In the genomic region with DNA sequence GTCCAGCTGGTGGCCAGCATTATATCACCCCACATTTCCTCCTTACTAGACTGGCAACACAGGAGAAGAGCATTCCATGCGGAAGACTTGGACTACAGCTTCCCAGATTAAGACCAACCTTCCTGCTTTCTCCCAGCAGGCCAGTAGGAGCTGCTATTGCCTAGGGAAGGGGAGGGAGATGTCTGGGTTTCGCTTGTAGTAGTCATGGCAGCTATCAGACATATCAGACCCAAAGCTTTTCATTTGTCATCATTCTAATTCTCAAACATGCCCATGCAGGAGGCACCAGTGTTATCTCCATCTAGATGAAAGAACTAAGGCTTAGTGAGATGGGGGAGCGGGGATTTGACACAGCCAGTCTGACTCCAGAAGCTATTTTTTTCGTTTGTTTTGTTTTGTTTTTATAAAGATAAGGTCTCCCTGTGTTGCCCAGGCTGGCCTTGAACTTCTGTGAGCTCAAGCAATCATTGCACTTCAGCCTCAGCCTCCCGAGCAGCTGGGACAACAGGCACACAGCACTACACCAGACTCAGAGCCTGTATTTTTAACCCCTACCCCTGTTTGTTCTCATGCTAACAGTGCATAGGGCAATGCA, we compare ENCODE assay signal across 8 cellular contexts. TPM values are rescaled to one million over a fixed set of nuclear protein-coding genes. Genes with fewer than 3 reads are reported as not detected.
DNase-seq lines count a peak whose midpoint lies in the region; ATAC-seq and TF ChIP-seq lines count a peak whose summit lies in the region.

No MANE protein-coding gene starts in this region.

- no peak overlapping the region for H3K4me3 ChIP-seq in HEK293 (ENCODE audit: low read depth, low read length)
- no peak overlapping the region for H3K4me3 ChIP-seq in OCI-LY1 (ENCODE audit: low read depth, low read length, poor library complexity, severe bottlenecking)
- no peak overlapping the region for H3K4me3 ChIP-seq in mammary epithelial cell (replicated peaks in 1 of 3; ENCODE audit: insufficient read depth in 1 of 3, low read depth in 2 of 3, low read length in 3 of 3)

- H2AFZ ChIP-seq in OCI-LY1 (ENCODE audit: low read length) (no peak overlapping the region), mammary epithelial cell (ENCODE audit: low read depth, low read length) (peak overlapping the region; percentile 1)

- POLR2A ChIA-PET in HEK293 (lab: Yijun Ruan, JAX), result no interaction called here

- H3K9me3 ChIP-seq in HEK293 (ENCODE audit: control insufficient read depth, insufficient read depth, low read depth, low read length), result no peaks in the 10 kb centered on the region
- no peaks in the 10 kb centered on the region for H3K9me3 ChIP-seq in OCI-LY1 (ENCODE audit: low read length)
- H3K9me3 ChIP-seq in mammary epithelial cell (replicated peaks; ENCODE audit: insufficient read depth, low read length), result no peaks in the 10 kb centered on the region

- no peaks in the 10 kb centered on the region for H4K20me1 ChIP-seq in OCI-LY1 (ENCODE audit: insufficient read depth, low read length)
- H4K20me1 ChIP-seq in mammary epithelial cell (ENCODE audit: insufficient read depth, low read length), result no peaks in the 10 kb centered on the region

- H3K4me2 ChIP-seq in OCI-LY1 (ENCODE audit: low read length) (no peak overlapping the region), mammary epithelial cell (ENCODE audit: insufficient read depth, low read depth, low read length) (peak overlapping the region; percentile 1)

- BruUV-seq in mammary epithelial cell (replicated peaks; lab: Mats Ljungman, UMichigan), result no TSS peak

- H3K27ac ChIP-seq in HEK293 (ENCODE audit: extremely low read depth, low read depth, low read length), result peak overlapping the region; percentile 19; the same call in 1 of the 2 replicates
- no peak overlapping the region for H3K27ac ChIP-seq in OCI-LY1 (ENCODE audit: low read depth, low read length, poor library complexity, severe bottlenecking)
- H3K27ac ChIP-seq in mammary epithelial cell (ENCODE audit: insufficient read depth, low read depth, low read length), result no peak overlapping the region

- H3K36me3 ChIP-seq in HEK293 (ENCODE audit: control insufficient read depth in 2 of 2, insufficient read depth in 1 of 2, low read length in 2 of 2) (no peaks in the 10 kb centered on the region), OCI-LY1 (ENCODE audit: insufficient read depth, low read length) (no peaks in the 10 kb centered on the region), mammary epithelial cell (ENCODE audit: insufficient read depth, low read length) (no peaks in the 10 kb centered on the region)

- H3K9ac ChIP-seq in OCI-LY1 (ENCODE audit: low read length), result no peak overlapping the region
- no peak overlapping the region for H3K9ac ChIP-seq in mammary epithelial cell (ENCODE audit: insufficient read depth, low read length)

- CTCF ChIA-PET in HEK293 (lab: Yijun Ruan, JAX) (interaction anchor here (0.5 to 3.9 kb wide), 26 partner anchors 9 to 507 kb away, joined by 3 to 53 read pairs (median 4); no protein-coding TSS in a partner anchor), mammary epithelial cell (lab: Charles Lee; ENCODE audit: low non-redundant PET) (interaction anchor here (0.6 to 0.8 kb wide), 4 partner anchors 84 to 452 kb away, joined by 3 to 10 read pairs (median 6); no protein-coding TSS in a partner anchor)

- ATAC-seq in GM18873 (IDR thresholded peaks at IDR 0.05; ENCODE audit: low FRiP score, unreplicated experiment), result no peak

- H3K4me1 ChIP-seq in HEK293 (ENCODE audit: control insufficient read depth, insufficient read depth, low read length) (peaks cover 5% of the 10 kb centered on the region), OCI-LY1 (ENCODE audit: insufficient read depth, low read length, severe bottlenecking) (no peaks in the 10 kb centered on the region), mammary epithelial cell (ENCODE audit: insufficient read depth, low read length) (peaks cover 6% of the 10 kb centered on the region)

- TF ChIP-seq CTCF in HEK293 (tag by site-specific recombination; IDR thresholded peaks at IDR 0.05) (peak; percentile 89), OCI-LY1 (IDR thresholded peaks at IDR 0.05; ENCODE audit: low read length) (peak; percentile 27; the same call in 1 of the 2 replicates), mammary epithelial cell (conservative IDR thresholded peaks at IDR 0.05 in 1 of 2, IDR thresholded peaks at IDR 0.05 in 1 of 2; ENCODE audit: extremely low read depth in 1 of 2, insufficient read depth in 1 of 2, low read depth in 1 of 2, low read length in 2 of 2) (peak; percentile 100)

- no peaks in the 10 kb centered on the region for H3K27me3 ChIP-seq in OCI-LY1 (ENCODE audit: insufficient read depth, low read length)
- H3K27me3 ChIP-seq in mammary epithelial cell (ENCODE audit: insufficient read depth, low read length), result no peaks in the 10 kb centered on the region

- H3K9me2 ChIP-seq in OCI-LY1 (ENCODE audit: low read depth, low read length), result no peaks in the 10 kb centered on the region

- dilution Hi-C loops in mammary epithelial cell (cut with HindIII; ENCODE audit: low sequenced_read_pairs), result no loop called here

- in situ Hi-C loops in mammary epithelial cell (cut with MboI; ENCODE audit: low sequenced_read_pairs in 2 of 2), result loop anchor here in 1 of 2 donors (10.0 kb wide), 1 partner anchor 120 kb away; no protein-coding TSS in a partner anchor

- intact Hi-C loops in mammary epithelial cell (cut with micrococcal nuclease), result loop anchor here (1.0 to 10.0 kb wide), 6 partner anchors 57 to 519 kb away; no protein-coding TSS in a partner anchor

- H3F3A ChIP-seq in OCI-LY1 (ENCODE audit: insufficient read depth, low read length), result no peaks in the 10 kb centered on the region

- H3K79me2 ChIP-seq in OCI-LY1 (ENCODE audit: insufficient read depth, low read length), result no peaks in the 10 kb centered on the region
- H3K79me2 ChIP-seq in mammary epithelial cell (ENCODE audit: insufficient read depth, low read length), result no peaks in the 10 kb centered on the region

- peak; percentile 1 for DNase-seq in COR-L47 (lab: John Stamatoyannopoulos, UW)
- peak; percentile 86 for DNase-seq in mammary epithelial cell
- DNase-seq in kidney glomerular epithelial cell (lab: John Stamatoyannopoulos, UW), result peak; percentile 50
- peak; percentile 70 for DNase-seq in stromal cell of bone marrow (ENCODE audit: low read depth)
- DNase-seq in NCI-H187 treated with DMSO at 0.1 percent for 48 hours (lab: John Stamatoyannopoulos, UW), result no peak

- 7% methylated on average over 4 of the region's 5 CpGs for WGBS in mammary epithelial cell (ENCODE audit: low coverage, missing lambda C conversion rate)

TF ChIP-seq in HEK293, 187 proteins besides CTCF, POLR2A, EP300 and RAD21 (continues in another document):
- TF ChIP-seq ZNF660 (tag by site-specific recombination; IDR thresholded peaks at IDR 0.05) (no peak), EGR2 (tag by site-specific recombination; IDR thresholded peaks at IDR 0.05; ENCODE audit: low read depth) (no peak), ZNF670 (tag by site-specific recombination; IDR thresholded peaks at IDR 0.05; ENCODE audit: low read depth) (no peak), ZBTB7A (tag by site-specific recombination; IDR thresholded peaks at IDR 0.05; ENCODE audit: low read depth) (no peak)
- TF ChIP-seq, protein P1, sequence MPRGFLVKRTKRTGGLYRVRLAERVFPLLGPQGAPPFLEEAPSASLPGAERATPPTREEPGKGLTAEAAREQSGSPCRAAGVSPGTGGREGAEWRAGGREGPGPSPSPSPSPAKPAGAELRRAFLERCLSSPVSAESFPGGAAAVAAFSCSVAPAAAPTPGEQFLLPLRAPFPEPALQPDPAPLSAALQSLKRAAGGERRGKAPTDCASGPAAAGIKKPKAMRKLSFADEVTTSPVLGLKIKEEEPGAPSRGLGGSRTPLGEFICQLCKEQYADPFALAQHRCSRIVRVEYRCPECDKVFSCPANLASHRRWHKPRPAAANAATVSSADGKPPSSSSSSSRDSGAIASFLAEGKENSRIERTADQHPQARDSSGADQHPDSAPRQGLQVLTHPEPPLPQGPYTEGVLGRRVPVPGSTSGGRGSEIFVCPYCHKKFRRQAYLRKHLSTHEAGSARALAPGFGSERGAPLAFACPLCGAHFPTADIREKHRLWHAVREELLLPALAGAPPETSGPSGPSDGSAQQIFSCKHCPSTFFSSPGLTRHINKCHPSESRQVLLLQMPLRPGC (tag by site-specific recombination; IDR thresholded peaks at IDR 0.05), result no peak
- TF ChIP-seq, protein P2, sequence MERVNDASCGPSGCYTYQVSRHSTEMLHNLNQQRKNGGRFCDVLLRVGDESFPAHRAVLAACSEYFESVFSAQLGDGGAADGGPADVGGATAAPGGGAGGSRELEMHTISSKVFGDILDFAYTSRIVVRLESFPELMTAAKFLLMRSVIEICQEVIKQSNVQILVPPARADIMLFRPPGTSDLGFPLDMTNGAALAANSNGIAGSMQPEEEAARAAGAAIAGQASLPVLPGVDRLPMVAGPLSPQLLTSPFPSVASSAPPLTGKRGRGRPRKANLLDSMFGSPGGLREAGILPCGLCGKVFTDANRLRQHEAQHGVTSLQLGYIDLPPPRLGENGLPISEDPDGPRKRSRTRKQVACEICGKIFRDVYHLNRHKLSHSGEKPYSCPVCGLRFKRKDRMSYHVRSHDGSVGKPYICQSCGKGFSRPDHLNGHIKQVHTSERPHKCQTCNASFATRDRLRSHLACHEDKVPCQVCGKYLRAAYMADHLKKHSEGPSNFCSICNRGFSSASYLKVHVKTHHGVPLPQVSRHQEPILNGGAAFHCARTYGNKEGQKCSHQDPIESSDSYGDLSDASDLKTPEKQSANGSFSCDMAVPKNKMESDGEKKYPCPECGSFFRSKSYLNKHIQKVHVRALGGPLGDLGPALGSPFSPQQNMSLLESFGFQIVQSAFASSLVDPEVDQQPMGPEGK (tag by site-specific recombination; IDR thresholded peaks at IDR 0.05), result no peak

RNA-seq across cellular contexts. Expression of a gene that starts 4.5 kb away (rescaled TPM):
- total RNA-seq in mammary epithelial cell, result not detected
- 0.10 TPM for polyA plus RNA-seq in mammary epithelial cell
- polyA minus RNA-seq in mammary epithelial cell, result not detected

RNA-seq across cellular contexts. Expression of a gene that starts 51.5 kb away (rescaled TPM):
- not detected for total RNA-seq in mammary epithelial cell
- polyA plus RNA-seq in mammary epithelial cell, result not detected
- polyA minus RNA-seq in mammary epithelial cell, result not detected

Comparison
In these comparisons a context has a peak if more than half of its experiments do, and no peak if none do; other contexts are left out.
1. CTCF ChIP-seq: peak in every context shown above with its lines; median percentile 100 in mammary epithelial cell; 89 in HEK293; 27 in OCI-LY1.